Comparison of ENCODE assay signal across 1 cellular context in the genomic region with DNA sequence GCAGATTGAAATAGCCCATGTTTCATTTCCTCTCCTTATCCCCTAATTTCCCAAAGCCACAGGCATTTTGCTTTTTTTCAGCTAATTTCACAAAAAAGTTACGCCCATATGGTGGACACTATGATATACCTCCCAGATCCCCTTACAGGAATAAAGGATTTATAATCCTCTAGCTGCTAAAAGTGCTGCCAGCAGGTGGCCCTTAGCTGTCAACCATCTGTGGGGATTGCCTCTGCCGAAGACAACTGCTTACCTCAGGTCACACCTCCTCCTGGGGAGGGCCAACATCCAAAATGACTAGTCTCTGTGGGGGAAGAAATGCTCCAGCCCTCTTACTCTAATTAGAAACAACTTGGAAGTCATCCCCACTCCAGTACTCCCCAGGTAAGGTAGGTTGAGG.
TF ChIP-seq lines count a peak whose summit lies in the region.

No MANE protein-coding gene starts in this region.

TF ChIP-seq in GM23338, 12 proteins besides CTCF, POLR2A, EP300 and RAD21 (continued from another document):
- TF ChIP-seq ZNF331 (CRISPR knock-in tag; IDR thresholded peaks at IDR 0.05; ENCODE audit: low read depth): no peak
- no peak for TF ChIP-seq JUNB (IDR thresholded peaks at IDR 0.05; ENCODE audit: unreplicated experiment)
- no peak for TF ChIP-seq CREB1 (CRISPR knock-in tag; IDR thresholded peaks at IDR 0.05; ENCODE audit: low read depth)
- no peak for TF ChIP-seq STAT1 (IDR thresholded peaks at IDR 0.05; ENCODE audit: unreplicated experiment)
- no peak for TF ChIP-seq POLR2AphosphoS5 (IDR thresholded peaks at IDR 0.05; ENCODE audit: low read depth)
- TF ChIP-seq NANOG (IDR thresholded peaks at IDR 0.05; ENCODE audit: borderline replicate concordance): no peak
- TF ChIP-seq EZH2 (IDR thresholded peaks at IDR 0.05; ENCODE audit: low read depth, unreplicated experiment): no peak
- TF ChIP-seq, protein P1, sequence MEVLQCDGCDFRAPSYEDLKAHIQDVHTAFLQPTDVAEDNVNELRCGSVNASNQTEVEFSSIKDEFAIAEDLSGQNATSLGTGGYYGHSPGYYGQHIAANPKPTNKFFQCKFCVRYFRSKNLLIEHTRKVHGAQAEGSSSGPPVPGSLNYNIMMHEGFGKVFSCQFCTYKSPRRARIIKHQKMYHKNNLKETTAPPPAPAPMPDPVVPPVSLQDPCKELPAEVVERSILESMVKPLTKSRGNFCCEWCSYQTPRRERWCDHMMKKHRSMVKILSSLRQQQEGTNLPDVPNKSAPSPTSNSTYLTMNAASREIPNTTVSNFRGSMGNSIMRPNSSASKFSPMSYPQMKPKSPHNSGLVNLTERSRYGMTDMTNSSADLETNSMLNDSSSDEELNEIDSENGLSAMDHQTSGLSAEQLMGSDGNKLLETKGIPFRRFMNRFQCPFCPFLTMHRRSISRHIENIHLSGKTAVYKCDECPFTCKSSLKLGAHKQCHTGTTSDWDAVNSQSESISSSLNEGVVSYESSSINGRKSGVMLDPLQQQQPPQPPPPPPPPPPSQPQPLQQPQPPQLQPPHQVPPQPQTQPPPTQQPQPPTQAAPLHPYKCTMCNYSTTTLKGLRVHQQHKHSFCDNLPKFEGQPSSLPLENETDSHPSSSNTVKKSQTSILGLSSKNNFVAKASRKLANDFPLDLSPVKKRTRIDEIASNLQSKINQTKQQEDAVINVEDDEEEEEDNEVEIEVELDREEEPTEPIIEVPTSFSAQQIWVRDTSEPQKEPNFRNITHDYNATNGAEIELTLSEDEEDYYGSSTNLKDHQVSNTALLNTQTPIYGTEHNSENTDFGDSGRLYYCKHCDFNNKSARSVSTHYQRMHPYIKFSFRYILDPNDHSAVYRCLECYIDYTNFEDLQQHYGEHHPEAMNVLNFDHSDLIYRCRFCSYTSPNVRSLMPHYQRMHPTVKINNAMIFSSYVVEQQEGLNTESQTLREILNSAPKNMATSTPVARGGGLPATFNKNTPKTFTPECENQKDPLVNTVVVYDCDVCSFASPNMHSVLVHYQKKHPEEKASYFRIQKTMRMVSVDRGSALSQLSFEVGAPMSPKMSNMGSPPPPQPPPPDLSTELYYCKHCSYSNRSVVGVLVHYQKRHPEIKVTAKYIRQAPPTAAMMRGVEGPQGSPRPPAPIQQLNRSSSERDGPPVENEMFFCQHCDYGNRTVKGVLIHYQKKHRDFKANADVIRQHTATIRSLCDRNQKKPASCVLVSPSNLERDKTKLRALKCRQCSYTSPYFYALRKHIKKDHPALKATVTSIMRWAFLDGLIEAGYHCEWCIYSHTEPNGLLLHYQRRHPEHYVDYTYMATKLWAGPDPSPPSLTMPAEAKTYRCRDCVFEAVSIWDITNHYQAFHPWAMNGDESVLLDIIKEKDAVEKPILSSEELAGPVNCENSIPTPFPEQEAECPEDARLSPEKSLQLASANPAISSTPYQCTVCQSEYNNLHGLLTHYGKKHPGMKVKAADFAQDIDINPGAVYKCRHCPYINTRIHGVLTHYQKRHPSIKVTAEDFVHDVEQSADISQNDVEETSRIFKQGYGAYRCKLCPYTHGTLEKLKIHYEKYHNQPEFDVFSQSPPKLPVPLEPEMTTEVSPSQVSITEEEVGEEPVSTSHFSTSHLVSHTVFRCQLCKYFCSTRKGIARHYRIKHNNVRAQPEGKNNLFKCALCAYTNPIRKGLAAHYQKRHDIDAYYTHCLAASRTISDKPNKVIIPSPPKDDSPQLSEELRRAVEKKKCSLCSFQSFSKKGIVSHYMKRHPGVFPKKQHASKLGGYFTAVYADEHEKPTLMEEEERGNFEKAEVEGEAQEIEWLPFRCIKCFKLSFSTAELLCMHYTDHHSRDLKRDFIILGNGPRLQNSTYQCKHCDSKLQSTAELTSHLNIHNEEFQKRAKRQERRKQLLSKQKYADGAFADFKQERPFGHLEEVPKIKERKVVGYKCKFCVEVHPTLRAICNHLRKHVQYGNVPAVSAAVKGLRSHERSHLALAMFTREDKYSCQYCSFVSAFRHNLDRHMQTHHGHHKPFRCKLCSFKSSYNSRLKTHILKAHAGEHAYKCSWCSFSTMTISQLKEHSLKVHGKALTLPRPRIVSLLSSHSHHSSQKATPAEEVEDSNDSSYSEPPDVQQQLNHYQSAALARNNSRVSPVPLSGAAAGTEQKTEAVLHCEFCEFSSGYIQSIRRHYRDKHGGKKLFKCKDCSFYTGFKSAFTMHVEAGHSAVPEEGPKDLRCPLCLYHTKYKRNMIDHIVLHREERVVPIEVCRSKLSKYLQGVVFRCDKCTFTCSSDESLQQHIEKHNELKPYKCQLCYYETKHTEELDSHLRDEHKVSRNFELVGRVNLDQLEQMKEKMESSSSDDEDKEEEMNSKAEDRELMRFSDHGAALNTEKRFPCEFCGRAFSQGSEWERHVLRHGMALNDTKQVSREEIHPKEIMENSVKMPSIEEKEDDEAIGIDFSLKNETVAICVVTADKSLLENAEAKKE (CRISPR knock-in tag; IDR thresholded peaks at IDR 0.05): no peak
- no peak for TF ChIP-seq REST (IDR thresholded peaks at IDR 0.05; ENCODE audit: unreplicated experiment)
